ENCODE assay signal across 3 cellular contexts in genomic region chr6:127406722-127407121, GRCh38.
TF ChIP-seq lines count a peak whose summit lies in the region.
"Not testable (repeated sequence)": the region's sequence is repeated elsewhere in the genome, so short reads cannot be mapped to it uniquely, and the experiment has no call there.

No MANE protein-coding gene starts in this region.

TF ChIP-seq in HEK293, 187 proteins besides CTCF, POLR2A, EP300 and RAD21:
- TF ChIP-seq ZNF146 (tag by site-specific recombination; IDR thresholded peaks at IDR 0.05) (peak; percentile 91), ZNF580 (tag by site-specific recombination; IDR thresholded peaks at IDR 0.05) (peak; percentile 42; the same call in 1 of the 2 replicates)

TF ChIP-seq in K562, 482 proteins besides CTCF, POLR2A, EP300 and RAD21:
- TF ChIP-seq ZNF146 (CRISPR knock-in tag; IDR thresholded peaks at IDR 0.05; ENCODE audit: unreplicated experiment) (peak; percentile 88), BCOR (IDR thresholded peaks at IDR 0.05) (peak; percentile 66), KDM1A (IDR thresholded peaks at IDR 0.05) (peak in 1 of 2 experiments; percentile 49; a peak in 1 of 4 replicates)

TF ChIP-seq in HepG2, 621 proteins besides CTCF, POLR2A, EP300 and RAD21:
- TF ChIP-seq CREB1 (IDR thresholded peaks at IDR 0.05) = 0 out of 2 replicates have a peak, but pooled peaks have one; percentile 2
- TF ChIP-seq CREB1 (CRISPR knock-in tag; IDR thresholded peaks at IDR 0.05) = not testable (repeated sequence)
TF ChIP-seq in HepG2: peak in this region for 1; not testable (repeated sequence) for 620.
